12 cellular contexts compared by ENCODE assay signal in genomic region chr10:28291881-28292297, GRCh38. TPM values are rescaled to one million over a fixed set of nuclear protein-coding genes. Genes with fewer than 3 reads are reported as not detected.
A peak's percentile ranks its signal among the peaks of the same experiment; 100 is the strongest.
DNase-seq lines count a peak whose midpoint lies in the region; ATAC-seq and TF ChIP-seq lines count a peak whose summit lies in the region.
"Had no signal": no experiment of that assay in that cellular context is flagged by ENCODE, and none has a peak within 500 bp of the region (broad histone marks: within the 10 kb centered on the region; RNA-seq: fewer than 3 reads in every experiment).

No MANE protein-coding gene starts in this region.

- H3K79me1 ChIP-seq in IMR-90 (ENCODE audit: low read depth in 1 of 2, low read length in 2 of 2): no peaks in the 10 kb centered on the region
- H3K79me1 ChIP-seq in trophoblast cell (ENCODE audit: low read length): peaks cover 2% of the 10 kb centered on the region

- H4K91ac ChIP-seq in IMR-90 (ENCODE audit: insufficient read depth, low read depth, low read length) (no peak overlapping the region), trophoblast cell (ENCODE audit: low read depth, low read length) (no peak overlapping the region)

- no peak overlapping the region for H3K9ac ChIP-seq in IMR-90 (ENCODE audit: low read depth, low read length)
- H3K9ac ChIP-seq in trophoblast cell (ENCODE audit: low read length): no peak overlapping the region

- peaks cover 5% of the 10 kb centered on the region; the same call in 1 of the 2 replicates for H3K9me1 ChIP-seq in IMR-90 (ENCODE audit: insufficient read depth, low read length)

- WGBS in IMR-90 (ENCODE audit: extremely low coverage in 2 of 2, insufficient read length in 1 of 2), 2 experiments: no CpG with 5 or more reads among the region's 5 CpGs
- WGBS in trophoblast cell (ENCODE audit: extremely low coverage, insufficient coverage, insufficient read length): no CpG with 5 or more reads among the region's 5 CpGs

- no peak for TF ChIP-seq POLR2A in IMR-90 (IDR thresholded peaks at IDR 0.05; ENCODE audit: low read depth, low read length)

- H2BK5ac ChIP-seq in IMR-90 (ENCODE audit: low read depth, low read length, poor library complexity, severe bottlenecking) (peak overlapping the region; percentile 95), trophoblast cell (ENCODE audit: low read depth, low read length, poor library complexity) (no peak overlapping the region)

- H3K4me3 ChIP-seq in AG04450 (ENCODE audit: low read depth, low read length) (no peak overlapping the region), IMR-90 (ENCODE audit: insufficient read depth, low read depth, low read length) (no peak overlapping the region), brain microvascular endothelial cell (ENCODE audit: low read depth, low read length) (no peak overlapping the region), trophoblast cell (ENCODE audit: low read depth, low read length) (no peak overlapping the region), dorsolateral prefrontal cortex (no peak overlapping the region)
- H3K4me3 ChIP-seq: HAP-1 had no signal

- in situ Hi-C loops in IMR-90 (cut with MboI; ENCODE audit: low sequenced_read_pairs): no loop called here
- in situ Hi-C loops in brain microvascular endothelial cell (cut with HindIII; ENCODE audit: low pct_ligation_motif_present, low sequenced_read_pairs): no loop called here

- H2AK5ac ChIP-seq in IMR-90 (ENCODE audit: low read depth, low read length) (peak overlapping the region; percentile 37; the same call in 1 of the 2 replicates), trophoblast cell (ENCODE audit: low read length) (no peak overlapping the region)

- H4K20me1 ChIP-seq in IMR-90 (ENCODE audit: insufficient read depth, low read length): no peaks in the 10 kb centered on the region

- H3K36me3 ChIP-seq in IMR-90 (ENCODE audit: control insufficient read depth, insufficient read depth, low read length) (no peaks in the 10 kb centered on the region), brain microvascular endothelial cell (replicated peaks) (no peaks in the 10 kb centered on the region), trophoblast cell (ENCODE audit: control insufficient read depth in 1 of 2, insufficient read depth in 2 of 2, low read length in 2 of 2) (no peaks in the 10 kb centered on the region)
- H3K36me3 ChIP-seq: HAP-1 had no signal

- H3K23ac ChIP-seq in IMR-90 (ENCODE audit: low read depth, low read length) (no peak overlapping the region), trophoblast cell (ENCODE audit: low read length) (no peak overlapping the region)

- peak overlapping the region; percentile 69; the same call in 1 of the 3 replicates for H2BK15ac ChIP-seq in IMR-90 (ENCODE audit: low read depth, low read length)

- no peak overlapping the region for H4K12ac ChIP-seq in trophoblast cell (ENCODE audit: low read depth, low read length)

- no TSS peak for BruUV-seq in IMR-90 (replicated peaks; lab: Mats Ljungman, UMichigan)

- H3K14ac ChIP-seq in IMR-90 (replicated peaks; ENCODE audit: low read depth, low read length): 0 out of 2 replicates have a peak overlapping the region, but pooled peaks have one; percentile 16
- no peak overlapping the region for H3K14ac ChIP-seq in trophoblast cell (ENCODE audit: low read length)

- H2BK120ac ChIP-seq in IMR-90 (ENCODE audit: low read depth, low read length) (peak overlapping the region; percentile 28; the same call in 1 of the 2 replicates), trophoblast cell (ENCODE audit: insufficient read depth, low read length, poor library complexity) (no peak overlapping the region)

- peak overlapping the region in 1 of 2 experiments; percentile 16; a peak in 1 of 4 replicates for H4K8ac ChIP-seq in IMR-90 (ENCODE audit: low read depth in 2 of 2, low read length in 2 of 2)
- H4K8ac ChIP-seq in trophoblast cell (ENCODE audit: low read depth, low read length): no peak overlapping the region

- peak overlapping the region; percentile 37; the same call in 1 of the 2 replicates for H3K4me2 ChIP-seq in IMR-90 (ENCODE audit: low read depth, low read length)
- no peak overlapping the region for H3K4me2 ChIP-seq in trophoblast cell (ENCODE audit: low read length)

- peak overlapping the region; percentile 35; the same call in 1 of the 2 replicates for H3K18ac ChIP-seq in IMR-90 (ENCODE audit: low read depth, low read length)
- no peak overlapping the region for H3K18ac ChIP-seq in trophoblast cell (ENCODE audit: low read length)

- CTCF ChIA-PET in AG04450 (lab: Charles Lee) (interaction anchor here (0.6 to 1.6 kb wide), 3 partner anchors 11 to 102 kb away, joined by 3 to 7 read pairs (median 4); partner anchors contain the start of gene MPP7), IMR-90 (lab: Yijun Ruan, JAX) (interaction anchor here (1.3 kb wide), 1 partner anchor 11 kb away, joined by 3 read pairs; the partner anchor contains the start of gene MPP7)

- POLR2A ChIA-PET in AG04450 (lab: Yijun Ruan, JAX): no interaction called here
- POLR2A ChIA-PET in IMR-90 (lab: Charles Lee; ENCODE audit: unreplicated experiment): no interaction called here

- peak overlapping the region; percentile 63; the same call in 1 of the 2 replicates for H3K4ac ChIP-seq in IMR-90 (ENCODE audit: low read depth, low read length)
- no peak overlapping the region for H3K4ac ChIP-seq in trophoblast cell (ENCODE audit: low read depth, low read length)

- dilution Hi-C loops in IMR-90 (cut with HindIII; ENCODE audit: low sequenced_read_pairs, unreplicated experiment): no loop called here

- H2AFZ ChIP-seq in IMR-90 (replicated peaks; ENCODE audit: low read length, poor library complexity) (no peak overlapping the region), trophoblast cell (ENCODE audit: insufficient read depth, low read length, poor library complexity) (no peak overlapping the region)

- H3K27me3 ChIP-seq in AG04450 (ENCODE audit: control insufficient read depth, insufficient read depth, low read length) (peaks cover 3% of the 10 kb centered on the region), IMR-90 (ENCODE audit: control insufficient read depth, insufficient read depth, low read length) (0 out of 2 replicates have a peak, but pooled peaks cover 3% of the 10 kb centered on the region), brain microvascular endothelial cell (replicated peaks) (no peaks in the 10 kb centered on the region), trophoblast cell (ENCODE audit: insufficient read depth, low read length) (no peaks in the 10 kb centered on the region), dorsolateral prefrontal cortex (no peaks in the 10 kb centered on the region)

- peak overlapping the region; percentile 36; the same call in 1 of the 2 replicates for H2BK20ac ChIP-seq in IMR-90 (ENCODE audit: low read depth, low read length)

- H2AK9ac ChIP-seq in IMR-90 (replicated peaks; ENCODE audit: low read depth, low read length, poor library complexity): no peak overlapping the region

- H3K9me3 ChIP-seq in AG04450 (ENCODE audit: control insufficient read depth, insufficient read depth, low read length) (no peaks in the 10 kb centered on the region; the same call in 1 of the 2 replicates), IMR-90 (ENCODE audit: control insufficient read depth, insufficient read depth, low read length) (no peaks in the 10 kb centered on the region), trophoblast cell (ENCODE audit: insufficient read depth, low read depth, low read length) (no peaks in the 10 kb centered on the region)
- H3K9me3 ChIP-seq: HAP-1 had no signal

- H3K56ac ChIP-seq in IMR-90 (ENCODE audit: extremely low read depth, insufficient read depth, low read length): no peak overlapping the region

- no peaks in the 10 kb centered on the region for H3K79me2 ChIP-seq in trophoblast cell (ENCODE audit: control insufficient read depth, insufficient read depth, low read length, poor library complexity)

- no peak for TF ChIP-seq RAD21 in IMR-90 (IDR thresholded peaks at IDR 0.05; ENCODE audit: low read length)

- H2BK12ac ChIP-seq in trophoblast cell (ENCODE audit: low read length): no peak overlapping the region

- intact Hi-C loops in IMR-90 (cut with micrococcal nuclease): no loop called here
- intact Hi-C loops in dorsolateral prefrontal cortex (cut with DNase I): no loop called here

- H4K5ac ChIP-seq in IMR-90 (ENCODE audit: low read depth, low read length): no peak overlapping the region; the same call in 1 of the 2 replicates

- no peak overlapping the region for H3K27ac ChIP-seq in AG04450 (ENCODE audit: low read depth, low read length)
- H3K27ac ChIP-seq in IMR-90 (ENCODE audit: insufficient read depth, low read length): no peak overlapping the region
- peak overlapping the region; percentile 77 for H3K27ac ChIP-seq in brain microvascular endothelial cell
- no peak overlapping the region for H3K27ac ChIP-seq in trophoblast cell (ENCODE audit: low read depth, low read length)
- no peak overlapping the region for H3K27ac ChIP-seq in dorsolateral prefrontal cortex

- H3K4me1 ChIP-seq in IMR-90 (ENCODE audit: control insufficient read depth, insufficient read depth, low read length) (peaks cover 4% of the 10 kb centered on the region), trophoblast cell (ENCODE audit: control insufficient read depth in 1 of 2, insufficient read depth in 2 of 2, low read length in 2 of 2) (peaks cover 7 to 8% of the 10 kb centered on the region in 2 experiments)

- peak; percentile 55 for DNase-seq in AG04450 (ENCODE audit: low read depth, low spot score)
- DNase-seq in IMR-90: peak; percentile 93
- DNase-seq in brain microvascular endothelial cell: peak; percentile 96
- peak; percentile 90 to 95 for DNase-seq in trophoblast cell
- DNase-seq in dorsolateral prefrontal cortex: no peak
- DNase-seq in NCI-H526 treated with DMSO at 0.1 percent for 48 hours (lab: John Stamatoyannopoulos, UW): no peak
- no peak for DNase-seq in NCI-H510A (lab: John Stamatoyannopoulos, UW)
- DNase-seq: activated CD4-positive, CD25-positive, alpha-beta regulatory T cell treated with anti-CD3 and anti-CD28 coated beads, Interleukin-2, amount 50 U/mL, for 72 hours; NCI-H1436 had no signal

- no peak for TF ChIP-seq CTCF in AG04450 (IDR thresholded peaks at IDR 0.05; ENCODE audit: low read depth, low read length)
- TF ChIP-seq CTCF in IMR-90 (conservative IDR thresholded peaks at IDR 0.05; ENCODE audit: low read depth, low read length): no peak
- no peak for TF ChIP-seq CTCF in brain microvascular endothelial cell (IDR thresholded peaks at IDR 0.05; ENCODE audit: low read depth, low read length, missing control alignments)
- TF ChIP-seq CTCF in dorsolateral prefrontal cortex (IDR thresholded peaks at IDR 0.05 in 54 of 56, conservative IDR thresholded peaks at IDR 0.05 in 2 of 56; ENCODE audit: low read depth in 1 of 56, partially characterized antibody in 56 of 56): no peak

- ATAC-seq in IMR-90 (ENCODE audit: low read depth) (peak; percentile 100), HG03457 (IDR thresholded peaks at IDR 0.05; ENCODE audit: unreplicated experiment) (no peak)
- ATAC-seq: stimulated activated memory B cell treated with anti-CD40 and anti-IgM and Interleukin-4, amounts not matched to agents 10 μg/mL and 1 μg/mL and 100 μg/mL, for 72 hours had no signal

RNA-seq across cellular contexts. Expression of gene MPP7, which starts 11.0 kb away (rescaled TPM):
- polyA plus RNA-seq in AG04450 (2011; rRNA removed) (0.61 and 0.94 TPM in 2 replicates), IMR-90 (2012; rRNA removed) (0.39 and 0.44 TPM in 2 replicates)
- 1.2 and 2.3 TPM in 2 replicates for polyA minus RNA-seq in AG04450 (2011; rRNA and poly(A)+ RNA removed)
- total RNA-seq in IMR-90 (2012; rRNA removed) (1.4 TPM in 2 replicates), dorsolateral prefrontal cortex (10 to 100 TPM in 111 of 120 experiments, 1 to 10 TPM in 9; 6.6 to 26.4 (median 16.2) TPM)
- polyA plus RNA-seq in IMR-90 (2012; cell fraction: cytosol; rRNA removed): 0.16 and 0.27 TPM in 2 replicates
- polyA plus RNA-seq in IMR-90 (2012; cell fraction: nucleus; rRNA removed; ENCODE audit: low replicate concordance): 0.09 and 0.48 TPM in 2 replicates
- polyA plus RNA-seq in trophoblast cell (2013): 12.8 and 13.4 TPM in 2 replicates

Comparison
In these comparisons a context has a peak if more than half of its experiments do, and no peak if none do; other contexts are left out.
1. DNase-seq: peak in AG04450 (single experiment), IMR-90 (single experiment), brain microvascular endothelial cell (single experiment) and trophoblast cell (2 of 2); none in dorsolateral prefrontal cortex (0 of 10), NCI-H526 treated with DMSO at 0.1 percent for 48 hours (single experiment) and NCI-H510A (single experiment).